In genomic region chr2:63820969-63821368, GRCh38 we compare ENCODE assay signal across 17 cellular contexts. TPM values are rescaled to one million over a fixed set of nuclear protein-coding genes. Genes with fewer than 3 reads are reported as not detected.
A peak's percentile ranks its signal among the peaks of the same experiment; 100 is the strongest.
DNase-seq lines count a peak whose midpoint lies in the region; ATAC-seq, FAIRE-seq and TF ChIP-seq lines count a peak whose summit lies in the region.
"Had no signal": no experiment of that assay in that cellular context is flagged by ENCODE, and none has a peak within 500 bp of the region (broad histone marks: within the 10 kb centered on the region; RNA-seq: fewer than 3 reads in every experiment).

No MANE protein-coding gene starts in this region.

- H4K20me1 ChIP-seq in IMR-90 (ENCODE audit: insufficient read depth, low read length) (no peaks in the 10 kb centered on the region), astrocyte (ENCODE audit: insufficient read depth, low read length) (no peaks in the 10 kb centered on the region)

- 0 out of 2 replicates have a peak, but pooled peaks cover 2% of the 10 kb centered on the region for H3K9me1 ChIP-seq in IMR-90 (ENCODE audit: insufficient read depth, low read length)

- dilution Hi-C loops in IMR-90 (cut with HindIII; ENCODE audit: low sequenced_read_pairs, unreplicated experiment): no loop called here

- CTCF ChIA-PET in IMR-90 (lab: Yijun Ruan, JAX): interaction anchor here (1.7 kb wide), 1 partner anchor 21 kb away, joined by 3 read pairs; the partner anchor contains the start of gene UGP2

- H3K36me3 ChIP-seq in IMR-90 (ENCODE audit: control insufficient read depth, insufficient read depth, low read length): no peaks in the 10 kb centered on the region
- no peaks in the 10 kb centered on the region for H3K36me3 ChIP-seq in astrocyte (ENCODE audit: insufficient read depth, low read length)
- no peaks in the 10 kb centered on the region for H3K36me3 ChIP-seq in parathyroid adenoma (ENCODE audit: control insufficient read depth, insufficient read depth, low read length)
- H3K36me3 ChIP-seq: SJCRH30 had no signal

- no peak overlapping the region for H2BK120ac ChIP-seq in IMR-90 (ENCODE audit: low read depth, low read length)

- H2BK15ac ChIP-seq in IMR-90 (ENCODE audit: low read depth, low read length): no peak overlapping the region; the same call in 2 of the 3 replicates

- H3K27ac Mint-ChIP-seq in astrocyte (ENCODE audit: unreplicated experiment): no peak overlapping the region
- H3K27ac Mint-ChIP-seq: CD4-positive, CD25-positive, alpha-beta regulatory T cell had no signal

- ATAC-seq in IMR-90 (ENCODE audit: low read depth) (no peak), HG02970 (IDR thresholded peaks at IDR 0.05; ENCODE audit: low FRiP score, unreplicated experiment) (no peak), GM18909 (IDR thresholded peaks at IDR 0.05; ENCODE audit: poor library complexity, unreplicated experiment) (no peak), GM19035 (IDR thresholded peaks at IDR 0.05; ENCODE audit: unreplicated experiment) (no peak)
- ATAC-seq: GM12878 had no signal

- TF ChIP-seq CTCF in IMR-90 (conservative IDR thresholded peaks at IDR 0.05; ENCODE audit: low read depth, low read length): no peak
- TF ChIP-seq CTCF in astrocyte (IDR thresholded peaks at IDR 0.05; ENCODE audit: insufficient read depth, low read depth, low read length): no peak
- no peak for TF ChIP-seq CTCF in parathyroid adenoma (IDR thresholded peaks at IDR 0.05)

- no TSS peak for BruUV-seq in IMR-90 (replicated peaks; lab: Mats Ljungman, UMichigan)

- H2BK20ac ChIP-seq in IMR-90 (ENCODE audit: low read depth, low read length): no peak overlapping the region

- H3K9me3 ChIP-seq in IMR-90 (ENCODE audit: control insufficient read depth, insufficient read depth, low read length) (no peaks in the 10 kb centered on the region), astrocyte (ENCODE audit: insufficient read depth, low read depth, low read length) (no peaks in the 10 kb centered on the region), parathyroid adenoma (ENCODE audit: control insufficient read depth, low read length) (no peaks in the 10 kb centered on the region)
- H3K9me3 ChIP-seq: SJCRH30 had no signal

- H3K79me1 ChIP-seq in IMR-90 (ENCODE audit: low read depth in 1 of 2, low read length in 2 of 2): no peaks in the 10 kb centered on the region

- H3K14ac ChIP-seq in IMR-90 (replicated peaks; ENCODE audit: low read depth, low read length): 0 out of 2 replicates have a peak overlapping the region, but pooled peaks have one; percentile 37

- no peak overlapping the region for H4K5ac ChIP-seq in IMR-90 (ENCODE audit: low read depth, low read length)

- no peak overlapping the region for H3K4me2 ChIP-seq in IMR-90 (ENCODE audit: low read depth, low read length)
- no peak overlapping the region for H3K4me2 ChIP-seq in astrocyte (ENCODE audit: low read length)
- no peak overlapping the region for H3K4me2 ChIP-seq in parathyroid adenoma (ENCODE audit: low read length)

- H3K27ac ChIP-seq in IMR-90 (ENCODE audit: insufficient read depth, low read length) (no peak overlapping the region), astrocyte (ENCODE audit: low read depth, low read length) (no peak overlapping the region), parathyroid adenoma (no peak overlapping the region)
- H3K27ac ChIP-seq: SJCRH30 had no signal

- H2AFZ ChIP-seq in IMR-90 (replicated peaks; ENCODE audit: low read length, poor library complexity) (no peak overlapping the region), astrocyte (ENCODE audit: low read depth, low read length) (no peak overlapping the region), parathyroid adenoma (peak overlapping the region; percentile 10)

- no CpG with 5 or more reads among the region's 1 CpG for WGBS in IMR-90 (ENCODE audit: extremely low coverage in 2 of 2, insufficient read length in 1 of 2), 2 experiments

- POLR2A ChIA-PET in IMR-90 (lab: Charles Lee; ENCODE audit: unreplicated experiment): no interaction called here

- H4K8ac ChIP-seq in IMR-90 (ENCODE audit: low read depth in 2 of 2, low read length in 2 of 2): no peak overlapping the region

- H3K27me3 Mint-ChIP-seq in astrocyte (ENCODE audit: low read depth, unreplicated experiment): no peaks in the 10 kb centered on the region
- H3K27me3 Mint-ChIP-seq: CD4-positive, CD25-positive, alpha-beta regulatory T cell had no signal

- H3K4me1 ChIP-seq in IMR-90 (ENCODE audit: control insufficient read depth, insufficient read depth, low read length) (peaks cover 4% of the 10 kb centered on the region), astrocyte (ENCODE audit: insufficient read depth, low read length) (no peaks in the 10 kb centered on the region), parathyroid adenoma (no peaks in the 10 kb centered on the region)

- no peak for DNase-seq in GM12891 (ENCODE audit: insufficient read length, low spot score)
- DNase-seq in IMR-90: no peak
- DNase-seq in astrocyte (ENCODE audit: low read depth): no peak
- DNase-seq in SW 1271 (lab: John Stamatoyannopoulos, UW): no peak
- DNase-seq: ACHN; Calu3; CD4-positive, CD25-positive, alpha-beta regulatory T cell; KBM-7; NCI-H1092 treated with DMSO at 0.1 percent for 48 hours; NCI-H1694 treated with DMSO at 0.1 percent for 48 hours; NCI-H748 treated with DMSO at 0.1 percent for 48 hours had no signal

- H3K4ac ChIP-seq in IMR-90 (ENCODE audit: low read depth, low read length): no peak overlapping the region

- H3K27me3 ChIP-seq in IMR-90 (ENCODE audit: control insufficient read depth, insufficient read depth, low read length) (no peaks in the 10 kb centered on the region), astrocyte (ENCODE audit: insufficient read depth, low read length) (no peaks in the 10 kb centered on the region), parathyroid adenoma (ENCODE audit: control insufficient read depth, insufficient read depth, low read length) (no peaks in the 10 kb centered on the region)
- H3K27me3 ChIP-seq: SJCRH30 had no signal

- TF ChIP-seq POLR2A in GM12891 (IDR thresholded peaks at IDR 0.05; ENCODE audit: low read depth, low read length) (no peak), IMR-90 (IDR thresholded peaks at IDR 0.05; ENCODE audit: low read depth, low read length) (no peak)

- in situ Hi-C loops in IMR-90 (cut with MboI; ENCODE audit: low sequenced_read_pairs): no loop called here

- H3K56ac ChIP-seq in IMR-90 (ENCODE audit: extremely low read depth, insufficient read depth, low read length): no peak overlapping the region

- FAIRE-seq in GM12891 (lab: Jason Lieb, UNC): peak; percentile 70
- FAIRE-seq in astrocyte (lab: Jason Lieb, UNC): no peak
- FAIRE-seq: GM12878 had no signal

- H3K18ac ChIP-seq in IMR-90 (ENCODE audit: low read depth, low read length): no peak overlapping the region

- peaks cover 10% of the 10 kb centered on the region for H3K36me3 Mint-ChIP-seq in astrocyte (ENCODE audit: low read depth, unreplicated experiment)
- H3K36me3 Mint-ChIP-seq: CD4-positive, CD25-positive, alpha-beta regulatory T cell had no signal

- H3K9ac ChIP-seq in IMR-90 (ENCODE audit: low read depth, low read length): no peak overlapping the region
- no peak overlapping the region for H3K9ac ChIP-seq in astrocyte (ENCODE audit: low read length)
- H3K9ac ChIP-seq in parathyroid adenoma: no peak overlapping the region

- peak overlapping the region; percentile 0 for H3K4me3 Mint-ChIP-seq in astrocyte (ENCODE audit: unreplicated experiment)
- H3K4me3 Mint-ChIP-seq: CD4-positive, CD25-positive, alpha-beta regulatory T cell had no signal

- no peak overlapping the region for H2BK5ac ChIP-seq in IMR-90 (ENCODE audit: low read depth, low read length, poor library complexity, severe bottlenecking)

- no peak overlapping the region for H2AK5ac ChIP-seq in IMR-90 (ENCODE audit: low read depth, low read length)

- no peak for TF ChIP-seq RAD21 in IMR-90 (IDR thresholded peaks at IDR 0.05; ENCODE audit: low read length)

- no peak overlapping the region for H3K23ac ChIP-seq in IMR-90 (ENCODE audit: low read depth, low read length)

- H4K91ac ChIP-seq in IMR-90 (ENCODE audit: insufficient read depth, low read depth, low read length): no peak overlapping the region

- H3K4me1 Mint-ChIP-seq in astrocyte (ENCODE audit: low read depth, unreplicated experiment): peaks cover 23% of the 10 kb centered on the region

- no peaks in the 10 kb centered on the region for H3K9me3 Mint-ChIP-seq in astrocyte (ENCODE audit: unreplicated experiment)
- H3K9me3 Mint-ChIP-seq: CD4-positive, CD25-positive, alpha-beta regulatory T cell had no signal

- no peak overlapping the region for H2AK9ac ChIP-seq in IMR-90 (replicated peaks; ENCODE audit: low read depth, low read length, poor library complexity)

- H3K4me3 ChIP-seq in IMR-90 (ENCODE audit: insufficient read depth, low read depth, low read length): no peak overlapping the region
- H3K4me3 ChIP-seq in astrocyte (ENCODE audit: insufficient read depth, low read depth, low read length): no peak overlapping the region
- no peak overlapping the region for H3K4me3 ChIP-seq in parathyroid adenoma (ENCODE audit: low read depth, low read length)
- H3K4me3 ChIP-seq: GM12878, SJCRH30 had no signal

- intact Hi-C loops in IMR-90 (cut with micrococcal nuclease): no loop called here

- H3K79me2 ChIP-seq in astrocyte (ENCODE audit: insufficient read depth, low read length) (no peaks in the 10 kb centered on the region), parathyroid adenoma (no peaks in the 10 kb centered on the region)

TF ChIP-seq in GM12891, 5 proteins besides CTCF, POLR2A, EP300 and RAD21:
- no peak for TF ChIP-seq TAF1 (IDR thresholded peaks at IDR 0.05; ENCODE audit: low read depth, low read length)
- no peak for TF ChIP-seq SPI1 (IDR thresholded peaks at IDR 0.05; ENCODE audit: low read depth, low read length)
- no peak for TF ChIP-seq PAX5 (IDR thresholded peaks at IDR 0.05; ENCODE audit: insufficient read depth, low read length, severe bottlenecking)
- no peak for TF ChIP-seq POU2F2 (IDR thresholded peaks at IDR 0.05; ENCODE audit: low read depth, low read length)

TF ChIP-seq in IMR-90, 13 proteins besides CTCF, POLR2A, EP300 and RAD21 (continues in another document):
- TF ChIP-seq CHD1 (IDR thresholded peaks at IDR 0.05; ENCODE audit: low read depth, low read length) (no peak), BHLHE40 (IDR thresholded peaks at IDR 0.05; ENCODE audit: low read depth, low read length) (no peak), MAZ (IDR thresholded peaks at IDR 0.05; ENCODE audit: borderline replicate concordance, low read depth, low read length) (no peak), USF2 (IDR thresholded peaks at IDR 0.05; ENCODE audit: low read depth, low read length) (no peak)

RNA-seq across cellular contexts. Expression of gene UGP2, which starts 20.7 kb away (rescaled TPM):
- polyA plus RNA-seq in GM12891 (2012; ENCODE audit: low read depth, missing spikeins): 88.3 TPM
- total RNA-seq in IMR-90 (2012; rRNA removed) (58.8 and 101 TPM in 2 replicates), astrocyte (314 and 322 TPM in 2 replicates)
- polyA plus RNA-seq in IMR-90 (2012; rRNA removed): 36.7 and 45.0 TPM in 2 replicates
- 5.2 and 7.8 TPM in 2 replicates for polyA plus RNA-seq in IMR-90 (2012; cell fraction: cytosol; rRNA removed)
- polyA plus RNA-seq in IMR-90 (2012; cell fraction: nucleus; rRNA removed; ENCODE audit: low replicate concordance): 2.2 and 18.2 TPM in 2 replicates
